In the genomic region with DNA sequence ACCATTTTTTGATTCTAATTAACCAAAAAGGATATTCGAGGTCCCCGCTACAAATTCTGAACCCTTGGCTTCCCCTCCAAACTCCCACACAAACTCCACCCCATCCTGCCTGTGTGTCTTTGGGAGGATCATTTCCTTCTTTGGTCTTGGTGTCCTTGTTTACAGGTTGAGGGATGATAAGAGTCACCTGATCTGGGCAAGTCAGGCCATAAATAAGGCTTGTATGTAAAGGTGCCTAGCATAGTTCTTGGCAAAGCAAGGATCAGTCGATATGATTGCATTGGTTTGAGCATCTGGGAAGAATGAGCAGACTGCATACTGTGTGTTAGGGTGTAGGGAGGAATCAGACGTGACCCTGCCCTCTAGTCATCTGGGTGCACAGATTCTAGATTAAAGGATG, we compare ENCODE assay signal across 1 cellular context.
TF ChIP-seq lines count a peak whose summit lies in the region.

No MANE protein-coding gene starts in this region.

TF ChIP-seq in SK-N-SH, 30 proteins besides CTCF, POLR2A, EP300 and RAD21 (continued from another document):
- TF ChIP-seq, protein P1, sequence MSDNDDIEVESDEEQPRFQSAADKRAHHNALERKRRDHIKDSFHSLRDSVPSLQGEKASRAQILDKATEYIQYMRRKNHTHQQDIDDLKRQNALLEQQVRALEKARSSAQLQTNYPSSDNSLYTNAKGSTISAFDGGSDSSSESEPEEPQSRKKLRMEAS (IDR thresholded peaks at IDR 0.05; ENCODE audit: low read depth), result no peak
- no peak for TF ChIP-seq TCF12 (IDR thresholded peaks at IDR 0.05)
- TF ChIP-seq, protein P2, sequence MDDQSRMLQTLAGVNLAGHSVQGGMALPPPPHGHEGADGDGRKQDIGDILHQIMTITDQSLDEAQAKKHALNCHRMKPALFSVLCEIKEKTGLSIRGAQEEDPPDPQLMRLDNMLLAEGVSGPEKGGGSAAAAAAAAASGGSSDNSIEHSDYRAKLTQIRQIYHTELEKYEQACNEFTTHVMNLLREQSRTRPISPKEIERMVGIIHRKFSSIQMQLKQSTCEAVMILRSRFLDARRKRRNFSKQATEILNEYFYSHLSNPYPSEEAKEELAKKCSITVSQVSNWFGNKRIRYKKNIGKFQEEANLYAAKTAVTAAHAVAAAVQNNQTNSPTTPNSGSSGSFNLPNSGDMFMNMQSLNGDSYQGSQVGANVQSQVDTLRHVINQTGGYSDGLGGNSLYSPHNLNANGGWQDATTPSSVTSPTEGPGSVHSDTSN (IDR thresholded peaks at IDR 0.05), result no peak
- TF ChIP-seq GABPA (IDR thresholded peaks at IDR 0.05; ENCODE audit: low read depth), result no peak
- TF ChIP-seq, protein P3, sequence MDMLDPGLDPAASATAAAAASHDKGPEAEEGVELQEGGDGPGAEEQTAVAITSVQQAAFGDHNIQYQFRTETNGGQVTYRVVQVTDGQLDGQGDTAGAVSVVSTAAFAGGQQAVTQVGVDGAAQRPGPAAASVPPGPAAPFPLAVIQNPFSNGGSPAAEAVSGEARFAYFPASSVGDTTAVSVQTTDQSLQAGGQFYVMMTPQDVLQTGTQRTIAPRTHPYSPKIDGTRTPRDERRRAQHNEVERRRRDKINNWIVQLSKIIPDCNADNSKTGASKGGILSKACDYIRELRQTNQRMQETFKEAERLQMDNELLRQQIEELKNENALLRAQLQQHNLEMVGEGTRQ (IDR thresholded peaks at IDR 0.05; ENCODE audit: borderline replicate concordance, low read depth, low read length), result no peak
